1 cellular context compared by ENCODE assay signal in genomic region chr14:59583755-59584154, GRCh38.
TF ChIP-seq lines count a peak whose summit lies in the region.

No MANE protein-coding gene starts in this region.

TF ChIP-seq in GM23338, 12 proteins besides CTCF, POLR2A, EP300 and RAD21 (continued from another document):
- TF ChIP-seq, protein P1, sequence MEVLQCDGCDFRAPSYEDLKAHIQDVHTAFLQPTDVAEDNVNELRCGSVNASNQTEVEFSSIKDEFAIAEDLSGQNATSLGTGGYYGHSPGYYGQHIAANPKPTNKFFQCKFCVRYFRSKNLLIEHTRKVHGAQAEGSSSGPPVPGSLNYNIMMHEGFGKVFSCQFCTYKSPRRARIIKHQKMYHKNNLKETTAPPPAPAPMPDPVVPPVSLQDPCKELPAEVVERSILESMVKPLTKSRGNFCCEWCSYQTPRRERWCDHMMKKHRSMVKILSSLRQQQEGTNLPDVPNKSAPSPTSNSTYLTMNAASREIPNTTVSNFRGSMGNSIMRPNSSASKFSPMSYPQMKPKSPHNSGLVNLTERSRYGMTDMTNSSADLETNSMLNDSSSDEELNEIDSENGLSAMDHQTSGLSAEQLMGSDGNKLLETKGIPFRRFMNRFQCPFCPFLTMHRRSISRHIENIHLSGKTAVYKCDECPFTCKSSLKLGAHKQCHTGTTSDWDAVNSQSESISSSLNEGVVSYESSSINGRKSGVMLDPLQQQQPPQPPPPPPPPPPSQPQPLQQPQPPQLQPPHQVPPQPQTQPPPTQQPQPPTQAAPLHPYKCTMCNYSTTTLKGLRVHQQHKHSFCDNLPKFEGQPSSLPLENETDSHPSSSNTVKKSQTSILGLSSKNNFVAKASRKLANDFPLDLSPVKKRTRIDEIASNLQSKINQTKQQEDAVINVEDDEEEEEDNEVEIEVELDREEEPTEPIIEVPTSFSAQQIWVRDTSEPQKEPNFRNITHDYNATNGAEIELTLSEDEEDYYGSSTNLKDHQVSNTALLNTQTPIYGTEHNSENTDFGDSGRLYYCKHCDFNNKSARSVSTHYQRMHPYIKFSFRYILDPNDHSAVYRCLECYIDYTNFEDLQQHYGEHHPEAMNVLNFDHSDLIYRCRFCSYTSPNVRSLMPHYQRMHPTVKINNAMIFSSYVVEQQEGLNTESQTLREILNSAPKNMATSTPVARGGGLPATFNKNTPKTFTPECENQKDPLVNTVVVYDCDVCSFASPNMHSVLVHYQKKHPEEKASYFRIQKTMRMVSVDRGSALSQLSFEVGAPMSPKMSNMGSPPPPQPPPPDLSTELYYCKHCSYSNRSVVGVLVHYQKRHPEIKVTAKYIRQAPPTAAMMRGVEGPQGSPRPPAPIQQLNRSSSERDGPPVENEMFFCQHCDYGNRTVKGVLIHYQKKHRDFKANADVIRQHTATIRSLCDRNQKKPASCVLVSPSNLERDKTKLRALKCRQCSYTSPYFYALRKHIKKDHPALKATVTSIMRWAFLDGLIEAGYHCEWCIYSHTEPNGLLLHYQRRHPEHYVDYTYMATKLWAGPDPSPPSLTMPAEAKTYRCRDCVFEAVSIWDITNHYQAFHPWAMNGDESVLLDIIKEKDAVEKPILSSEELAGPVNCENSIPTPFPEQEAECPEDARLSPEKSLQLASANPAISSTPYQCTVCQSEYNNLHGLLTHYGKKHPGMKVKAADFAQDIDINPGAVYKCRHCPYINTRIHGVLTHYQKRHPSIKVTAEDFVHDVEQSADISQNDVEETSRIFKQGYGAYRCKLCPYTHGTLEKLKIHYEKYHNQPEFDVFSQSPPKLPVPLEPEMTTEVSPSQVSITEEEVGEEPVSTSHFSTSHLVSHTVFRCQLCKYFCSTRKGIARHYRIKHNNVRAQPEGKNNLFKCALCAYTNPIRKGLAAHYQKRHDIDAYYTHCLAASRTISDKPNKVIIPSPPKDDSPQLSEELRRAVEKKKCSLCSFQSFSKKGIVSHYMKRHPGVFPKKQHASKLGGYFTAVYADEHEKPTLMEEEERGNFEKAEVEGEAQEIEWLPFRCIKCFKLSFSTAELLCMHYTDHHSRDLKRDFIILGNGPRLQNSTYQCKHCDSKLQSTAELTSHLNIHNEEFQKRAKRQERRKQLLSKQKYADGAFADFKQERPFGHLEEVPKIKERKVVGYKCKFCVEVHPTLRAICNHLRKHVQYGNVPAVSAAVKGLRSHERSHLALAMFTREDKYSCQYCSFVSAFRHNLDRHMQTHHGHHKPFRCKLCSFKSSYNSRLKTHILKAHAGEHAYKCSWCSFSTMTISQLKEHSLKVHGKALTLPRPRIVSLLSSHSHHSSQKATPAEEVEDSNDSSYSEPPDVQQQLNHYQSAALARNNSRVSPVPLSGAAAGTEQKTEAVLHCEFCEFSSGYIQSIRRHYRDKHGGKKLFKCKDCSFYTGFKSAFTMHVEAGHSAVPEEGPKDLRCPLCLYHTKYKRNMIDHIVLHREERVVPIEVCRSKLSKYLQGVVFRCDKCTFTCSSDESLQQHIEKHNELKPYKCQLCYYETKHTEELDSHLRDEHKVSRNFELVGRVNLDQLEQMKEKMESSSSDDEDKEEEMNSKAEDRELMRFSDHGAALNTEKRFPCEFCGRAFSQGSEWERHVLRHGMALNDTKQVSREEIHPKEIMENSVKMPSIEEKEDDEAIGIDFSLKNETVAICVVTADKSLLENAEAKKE (CRISPR knock-in tag; IDR thresholded peaks at IDR 0.05), result no peak
- TF ChIP-seq ZNF331 (CRISPR knock-in tag; IDR thresholded peaks at IDR 0.05; ENCODE audit: low read depth), result no peak
- TF ChIP-seq POLR2AphosphoS5 (IDR thresholded peaks at IDR 0.05; ENCODE audit: low read depth), result no peak
- no peak for TF ChIP-seq STAT1 (IDR thresholded peaks at IDR 0.05; ENCODE audit: unreplicated experiment)
- TF ChIP-seq EZH2 (IDR thresholded peaks at IDR 0.05; ENCODE audit: low read depth, unreplicated experiment), result no peak
- TF ChIP-seq ZNF114 (CRISPR knock-in tag; IDR thresholded peaks at IDR 0.05), result no peak
- TF ChIP-seq NANOG (IDR thresholded peaks at IDR 0.05; ENCODE audit: borderline replicate concordance), result no peak
- no peak for TF ChIP-seq CREB1 (CRISPR knock-in tag; IDR thresholded peaks at IDR 0.05; ENCODE audit: low read depth)
- no peak for TF ChIP-seq JUNB (IDR thresholded peaks at IDR 0.05; ENCODE audit: unreplicated experiment)
